23 cellular contexts compared by ENCODE assay signal in genomic region chr13:100184095-100184494, GRCh38.
"Had no signal": no experiment of that assay in that cellular context is flagged by ENCODE, and none has a peak within 500 bp of the region (broad histone marks: within the 10 kb centered on the region; RNA-seq: fewer than 3 reads in every experiment).

No MANE protein-coding gene starts in this region.

- H3K9me3 Mint-ChIP-seq: activated CD4-positive, alpha-beta memory T cell treated with anti-CD3 and anti-CD28 coated beads, Interleukin-2, amount 10 ng/mL, durations not matched to agents 7 days and 5 days; activated naive CD4-positive, alpha-beta T cell treated with anti-CD3 and anti-CD28 coated beads, Interleukin-2, amount 50 U/mL, for 24 hours; activated T-helper 1 cell treated with anti-CD3 and anti-CD28 coated beads, Interleukin-12 subunit alpha, Interleukin-12 subunit beta, Interleukin-2, Interleukin-4 antibody, amounts not matched to agents 30 ng/mL and 10 ng/mL and 1 ng/mL, durations not matched to agents 14 hours and 24 hours and 36 hours; naive thymus-derived CD8-positive, alpha-beta T cell had no signal

- H3K9me3 ChIP-seq: lower lobe of right lung, sigmoid colon, testis, vagina had no signal

- H3K36me3 ChIP-seq: lower lobe of right lung, sigmoid colon, vagina had no signal

- H3K27me3 Mint-ChIP-seq: activated CD4-positive, alpha-beta memory T cell treated with anti-CD3 and anti-CD28 coated beads, Interleukin-2, amount 10 ng/mL, durations not matched to agents 7 days and 5 days; activated naive CD4-positive, alpha-beta T cell treated with anti-CD3 and anti-CD28 coated beads, Interleukin-2, amount 50 U/mL, for 24 hours; naive thymus-derived CD8-positive, alpha-beta T cell; stimulated activated memory B cell treated with anti-CD40 and anti-IgM and Interleukin-4, amounts not matched to agents 10 μg/mL and 1 μg/mL and 100 μg/mL, for 72 hours; type B pancreatic cell had no signal

- H3K27me3 ChIP-seq: sigmoid colon, testis, vagina had no signal

- H3K4me3 ChIP-seq: lower lobe of right lung, sigmoid colon, smooth muscle cell, testis, vagina had no signal

- ATAC-seq: esophagus mucosa; left lobe of liver; lower lobe of right lung; stimulated activated memory B cell treated with anti-CD40 and anti-IgM and Interleukin-4, amounts not matched to agents 10 μg/mL and 1 μg/mL and 100 μg/mL, for 72 hours had no signal

- H3K27ac Mint-ChIP-seq: activated CD4-positive, alpha-beta memory T cell treated with anti-CD3 and anti-CD28 coated beads, Interleukin-2, amount 10 ng/mL, durations not matched to agents 7 days and 5 days; activated naive CD4-positive, alpha-beta T cell treated with anti-CD3 and anti-CD28 coated beads, Interleukin-2, amount 50 U/mL, for 24 hours; activated T-helper 1 cell treated with anti-CD3 and anti-CD28 coated beads, Interleukin-12 subunit alpha, Interleukin-12 subunit beta, Interleukin-2, Interleukin-4 antibody, amounts not matched to agents 30 ng/mL and 10 ng/mL and 1 ng/mL, durations not matched to agents 14 hours and 24 hours and 36 hours; stimulated activated memory B cell treated with anti-CD40 and anti-IgM and Interleukin-4, amounts not matched to agents 10 μg/mL and 1 μg/mL and 100 μg/mL, for 72 hours; type B pancreatic cell had no signal

- H3K4me3 Mint-ChIP-seq: activated CD4-positive, alpha-beta memory T cell treated with anti-CD3 and anti-CD28 coated beads, Interleukin-2, amount 10 ng/mL, durations not matched to agents 7 days and 5 days; activated naive CD4-positive, alpha-beta T cell treated with anti-CD3 and anti-CD28 coated beads, Interleukin-2, amount 50 U/mL, for 24 hours; activated T-helper 1 cell treated with anti-CD3 and anti-CD28 coated beads, Interleukin-12 subunit alpha, Interleukin-12 subunit beta, Interleukin-2, Interleukin-4 antibody, amounts not matched to agents 30 ng/mL and 10 ng/mL and 1 ng/mL, durations not matched to agents 14 hours and 24 hours and 36 hours; stimulated activated memory B cell treated with anti-CD40 and anti-IgM and Interleukin-4, amounts not matched to agents 10 μg/mL and 1 μg/mL and 100 μg/mL, for 72 hours; type B pancreatic cell had no signal

- H3K4me1 ChIP-seq: lower lobe of right lung, sigmoid colon, testis, vagina had no signal

- H3K27ac ChIP-seq: lower lobe of right lung, sigmoid colon, testis, vagina had no signal

- H3K36me3 Mint-ChIP-seq: activated naive CD4-positive, alpha-beta T cell treated with anti-CD3 and anti-CD28 coated beads, Interleukin-2, amount 50 U/mL, for 24 hours had no signal

- H3K4me1 Mint-ChIP-seq: stimulated activated memory B cell treated with anti-CD40 and anti-IgM and Interleukin-4, amounts not matched to agents 10 μg/mL and 1 μg/mL and 100 μg/mL, for 72 hours had no signal

- DNase-seq: activated CD4-positive, alpha-beta memory T cell treated with anti-CD3 and anti-CD28 coated beads, Interleukin-2, amount 10 ng/mL, durations not matched to agents 7 days and 5 days; activated CD4-positive, alpha-beta T cell treated with anti-CD3 and anti-CD28 coated beads for 48 hours; activated CD4-positive, CD25-positive, alpha-beta regulatory T cell; activated gamma-delta T cell treated with Interleukin-2 at 50 U/mL for 16 hours; central memory CD4-positive, alpha-beta T cell; dermis blood vessel endothelial cell; effector CD8-positive, alpha-beta T cell; foreskin melanocyte; kidney; lower lobe of right lung; naive thymus-derived CD8-positive, alpha-beta T cell; retina; sigmoid colon; stimulated activated CD4-positive, alpha-beta T cell treated with anti-CD3 and anti-CD28 coated beads, Interleukin-15, amount 100 ng/mL, for 24 hours; testis had no signal
